18 cellular contexts compared by ENCODE assay signal in the genomic region with DNA sequence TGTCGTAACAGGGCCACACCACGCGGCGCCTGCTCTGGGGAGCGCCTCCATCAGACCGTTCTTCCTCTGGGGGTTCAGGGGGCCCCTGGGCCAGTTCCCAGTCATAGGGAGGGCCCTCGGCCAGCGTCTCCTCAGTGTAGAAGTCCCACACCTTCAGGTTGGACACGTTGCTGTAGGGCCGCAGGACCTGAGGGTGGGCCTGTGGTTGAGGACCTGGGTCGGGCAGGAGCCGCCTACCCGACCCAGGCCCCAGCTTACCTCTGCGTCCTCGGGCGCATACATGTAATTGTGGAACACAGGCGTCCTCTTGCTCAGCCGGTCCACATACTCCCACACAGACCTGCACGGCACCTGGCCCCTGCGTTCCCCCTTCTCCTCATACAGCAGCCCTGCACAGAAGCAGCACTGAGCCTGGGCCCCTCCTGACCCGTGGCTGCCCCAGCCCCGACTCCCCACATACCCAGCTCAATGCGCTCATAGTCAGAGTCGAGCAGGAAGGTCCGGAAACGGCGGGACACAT. TPM values are rescaled to one million over a fixed set of nuclear protein-coding genes. Genes with fewer than 3 reads are reported as not detected.
DNase-seq lines count a peak whose midpoint lies in the region; ATAC-seq, FAIRE-seq and TF ChIP-seq lines count a peak whose summit lies in the region.
"Had no signal": no experiment of that assay in that cellular context is flagged by ENCODE, and none has a peak within 500 bp of the region (broad histone marks: within the 10 kb centered on the region; RNA-seq: fewer than 3 reads in every experiment).

No MANE protein-coding gene starts in this region.

- no peak for TF ChIP-seq EP300 in GM12878 (IDR thresholded peaks at IDR 0.05; ENCODE audit: borderline replicate concordance in 1 of 2, control insufficient read depth in 1 of 2, low read depth in 2 of 2, low read length in 2 of 2)

- H3K27ac Mint-ChIP-seq in activated T-cell treated with anti-CD3 and anti-CD28 coated beads, Interleukin-2, amount 50 U/mL, for 24 hours: peak overlapping the region; percentile 82
- H3K27ac Mint-ChIP-seq in type B pancreatic cell (peak overlapping the region; percentile 21), immature natural killer cell (peak overlapping the region in 1 of 6 donors; percentile 53)
- H3K27ac Mint-ChIP-seq: HFFc6 had no signal

- H4K20me1 ChIP-seq in GM12878 (ENCODE audit: control insufficient read depth, insufficient read depth): no peaks in the 10 kb centered on the region
- no peaks in the 10 kb centered on the region for H4K20me1 ChIP-seq in endothelial cell of umbilical vein (replicated peaks; ENCODE audit: control insufficient read depth, extremely low read depth, insufficient read depth, low read length)

- no peaks in the 10 kb centered on the region for H3K9me3 Mint-ChIP-seq in activated T-cell treated with anti-CD3 and anti-CD28 coated beads, Interleukin-2, amount 50 U/mL, for 24 hours
- no peaks in the 10 kb centered on the region for H3K9me3 Mint-ChIP-seq in type B pancreatic cell
- no peaks in the 10 kb centered on the region for H3K9me3 Mint-ChIP-seq in immature natural killer cell
- H3K9me3 Mint-ChIP-seq: CD8-positive, alpha-beta memory T cell; HFFc6 had no signal

- TF ChIP-seq RAD21 in GM12878 (IDR thresholded peaks at IDR 0.05; ENCODE audit: insufficient read depth, low read depth, low read length): no peak

- H3K4me1 ChIP-seq in GM12878 (ENCODE audit: control insufficient read depth, insufficient read depth, low read length) (no peaks in the 10 kb centered on the region; the same call in 1 of the 2 replicates), endothelial cell of umbilical vein (ENCODE audit: control insufficient read depth, extremely low read depth, insufficient read depth, low read length) (no peaks in the 10 kb centered on the region)
- H3K4me1 ChIP-seq: Caco-2 had no signal

- H3K9ac ChIP-seq in GM12878 (ENCODE audit: control insufficient read depth, insufficient read depth, low read length): no peak overlapping the region
- no peak overlapping the region for H3K9ac ChIP-seq in endothelial cell of umbilical vein (replicated peaks; ENCODE audit: extremely low read depth, insufficient read depth, low read length)
- H3K9ac ChIP-seq: BLaER1 had no signal

- H3K4me1 Mint-ChIP-seq in activated T-cell treated with anti-CD3 and anti-CD28 coated beads, Interleukin-2, amount 50 U/mL, for 24 hours (ENCODE audit: low read depth): peaks cover 22% of the 10 kb centered on the region
- no peaks in the 10 kb centered on the region for H3K4me1 Mint-ChIP-seq in type B pancreatic cell (ENCODE audit: unreplicated experiment)
- H3K4me1 Mint-ChIP-seq in immature natural killer cell: peaks cover 13 to 19% of the 10 kb centered on the region in 2 donors

- POLR2A ChIA-PET in GM12878 (lab: Charles Lee): no interaction called here
- POLR2A ChIA-PET in endothelial cell of umbilical vein (lab: Charles Lee): no interaction called here

- H2AFZ ChIP-seq in GM12878 (ENCODE audit: control insufficient read depth, low read depth, low read length) (no peak overlapping the region), endothelial cell of umbilical vein (ENCODE audit: low read depth, low read length) (no peak overlapping the region)

- H3K9me3 ChIP-seq in GM12878 (replicated peaks; ENCODE audit: control insufficient read depth, insufficient read depth, low read length): no peaks in the 10 kb centered on the region
- no peaks in the 10 kb centered on the region for H3K9me3 ChIP-seq in endothelial cell of umbilical vein (replicated peaks; ENCODE audit: control insufficient read depth, insufficient read depth, low read length)
- H3K9me3 ChIP-seq: BLaER1, Caco-2 had no signal

- 93% methylated on average over 27 of the region's 27 CpGs for WGBS in GM12878 (ENCODE audit: insufficient coverage, insufficient replicate concordance, low lambda C conversion rate, missing lambda C conversion rate)

- H3K36me3 ChIP-seq in GM12878 (ENCODE audit: control insufficient read depth in 2 of 2, insufficient read depth in 2 of 2, low read length in 1 of 2): peaks cover 8 to 31% of the 10 kb centered on the region in 2 experiments; a peak in 3 of 4 replicates
- peaks cover 3 to 30% of the 10 kb centered on the region in 2 experiments for H3K36me3 ChIP-seq in endothelial cell of umbilical vein (ENCODE audit: control insufficient read depth in 2 of 2, extremely low read depth in 1 of 2, insufficient read depth in 2 of 2, low read length in 2 of 2)

- no peak for TF ChIP-seq CTCF in GM12878 (IDR thresholded peaks at IDR 0.05 in 2 of 3, conservative IDR thresholded peaks at IDR 0.05 in 1 of 3; ENCODE audit: control insufficient read depth in 2 of 3, extremely low read depth in 1 of 3, insufficient read depth in 1 of 3, low read depth in 3 of 3, low read length in 3 of 3)
- no peak for TF ChIP-seq CTCF in endothelial cell of umbilical vein (IDR thresholded peaks at IDR 0.05; ENCODE audit: extremely low read depth in 1 of 2, insufficient read depth in 1 of 2, low read depth in 1 of 2, low read length in 2 of 2)
- no peak for TF ChIP-seq CTCF in type B pancreatic cell (conservative IDR thresholded peaks at IDR 0.05)

- no peaks in the 10 kb centered on the region for H3K27me3 Mint-ChIP-seq in activated T-cell treated with anti-CD3 and anti-CD28 coated beads, Interleukin-2, amount 50 U/mL, for 24 hours
- H3K27me3 Mint-ChIP-seq in type B pancreatic cell (no peaks in the 10 kb centered on the region), immature natural killer cell (ENCODE audit: low read depth in 3 of 3) (peaks cover 10 to 14% (median 10%) of the 10 kb centered on the region in 3 donors)
- H3K27me3 Mint-ChIP-seq: CD8-positive, alpha-beta memory T cell had no signal

- H3K4me2 ChIP-seq in GM12878 (ENCODE audit: control insufficient read depth, insufficient read depth) (no peak overlapping the region), endothelial cell of umbilical vein (ENCODE audit: insufficient read depth, low read length) (no peak overlapping the region)
- H3K4me2 ChIP-seq: BLaER1 had no signal

- H3K36me3 Mint-ChIP-seq in activated T-cell treated with anti-CD3 and anti-CD28 coated beads, Interleukin-2, amount 50 U/mL, for 24 hours (ENCODE audit: low read depth): peaks cover 87% of the 10 kb centered on the region
- peaks cover 11% of the 10 kb centered on the region for H3K36me3 Mint-ChIP-seq in type B pancreatic cell
- peaks cover 2 to 34% (median 20%) of the 10 kb centered on the region in 3 donors for H3K36me3 Mint-ChIP-seq in immature natural killer cell

- BruUV-seq in GM12878 (replicated peaks; lab: Mats Ljungman, UMichigan) (TSS peak; percentile 41), endothelial cell of umbilical vein (replicated peaks; lab: Mats Ljungman, UMichigan) (TSS peak; percentile 51)

- dilution Hi-C loops in endothelial cell of umbilical vein (cut with MboI; ENCODE audit: extremely low pct_ligation_motif_present, low sequenced_read_pairs): no loop called here

- H3K4me3 ChIP-seq in GM12878 (no peak overlapping the region), endothelial cell of umbilical vein (replicated peaks in 1 of 3; ENCODE audit: insufficient read depth in 1 of 3, low read depth in 1 of 3, low read length in 3 of 3) (no peak overlapping the region)
- H3K4me3 ChIP-seq: BLaER1 had no signal

- RAD21 ChIA-PET in GM12878 (lab: Charles Lee; ENCODE audit: unreplicated experiment): interaction anchor here (1.1 kb wide), 1 partner anchor 204 kb away, joined by 3 read pairs; a partner anchor contains a TSS

- H3K79me2 ChIP-seq in GM12878 (ENCODE audit: control insufficient read depth, insufficient read depth, low read length): no peaks in the 10 kb centered on the region
- no peaks in the 10 kb centered on the region for H3K79me2 ChIP-seq in endothelial cell of umbilical vein (ENCODE audit: control insufficient read depth, insufficient read depth, low read length)

- H3K27me3 ChIP-seq in GM12878 (replicated peaks in 1 of 2; ENCODE audit: control insufficient read depth in 2 of 2, insufficient read depth in 2 of 2, low read length in 1 of 2) (no peaks in the 10 kb centered on the region), endothelial cell of umbilical vein (ENCODE audit: control insufficient read depth in 2 of 2, insufficient read depth in 2 of 2, low read length in 2 of 2) (no peaks in the 10 kb centered on the region)
- H3K27me3 ChIP-seq: BLaER1 had no signal

- CTCF ChIA-PET in GM12878 (lab: Yijun Ruan, JAX): no interaction called here
- CTCF ChIA-PET in endothelial cell of umbilical vein (lab: Charles Lee): no interaction called here

- intact Hi-C loops in GM12878 (cut with micrococcal nuclease; ENCODE audit: unreplicated experiment): no loop called here
- intact Hi-C loops in endothelial cell of umbilical vein (cut with micrococcal nuclease): no loop called here

- no peak for DNase-seq in activated T-cell treated with anti-CD3 and anti-CD28 coated beads, Interleukin-2, amount 50 U/mL, for 24 hours
- DNase-seq in activated T-cell treated with anti-CD3 and anti-CD28 coated beads, Interleukin-2, amount 50 U/mL, for 48 hours: no peak
- DNase-seq in GM12878 (ENCODE audit: low read depth, low spot score) (no peak), endothelial cell of umbilical vein (ENCODE audit: low read depth, low spot score) (no peak), type B pancreatic cell (ENCODE audit: extremely low spot score, unreplicated experiment) (no peak), HUDEP-2 (lab: John Stamatoyannopoulos, UW; ENCODE audit: unreplicated experiment in 76 of 76) (no peak), immature natural killer cell (no peak)
- DNase-seq: 8988T; AML-193; Caco-2; CD8-positive, alpha-beta memory T cell; GF-D8; HCEC 1CT; HFFc6 had no signal

- no peak overlapping the region for H3K4me3 Mint-ChIP-seq in activated T-cell treated with anti-CD3 and anti-CD28 coated beads, Interleukin-2, amount 50 U/mL, for 24 hours
- H3K4me3 Mint-ChIP-seq in type B pancreatic cell (no peak overlapping the region), immature natural killer cell (no peak overlapping the region)
- H3K4me3 Mint-ChIP-seq: CD8-positive, alpha-beta memory T cell; HFFc6 had no signal

- H3K9me1 ChIP-seq in endothelial cell of umbilical vein (replicated peaks; ENCODE audit: control insufficient read depth, extremely low read depth, insufficient read depth, low read length): no peaks in the 10 kb centered on the region

- in situ Hi-C loops in GM12878 (cut with MboI): no loop called here

- SMC1A ChIA-PET in GM12878 (lab: Charles Lee; ENCODE audit: uncharacterized antibody, unreplicated experiment): no interaction called here

- H3K27ac ChIP-seq in GM12878 (ENCODE audit: control insufficient read depth, insufficient read depth): no peak overlapping the region
- H3K27ac ChIP-seq in endothelial cell of umbilical vein (ENCODE audit: insufficient read depth, low read depth, low read length): no peak overlapping the region
- H3K27ac ChIP-seq: BLaER1, HL-60 had no signal

- FAIRE-seq in GM12878 (lab: Jason Lieb, UNC): no peak
- FAIRE-seq in endothelial cell of umbilical vein (lab: Jason Lieb, UNC): no peak
- FAIRE-seq: GM18507 had no signal

- no peak for ATAC-seq in GM12878

- no peak for TF ChIP-seq POLR2A in GM12878 (IDR thresholded peaks at IDR 0.05; ENCODE audit: low read depth, low read length)
- TF ChIP-seq POLR2A in endothelial cell of umbilical vein (IDR thresholded peaks at IDR 0.05; ENCODE audit: low read depth, low read length): no peak

RNA-seq across cellular contexts. Expression of a gene that starts 20.2 kb away (rescaled TPM):
- total RNA-seq in GM12878 (2013; cell fraction: nucleolus; rRNA removed): 103 and 115 TPM in 2 replicates
- 42.7 and 48.0 TPM in 2 replicates for total RNA-seq in GM12878 (2014; rRNA removed)
- 14.6 and 16.1 TPM in 2 replicates for total RNA-seq in GM12878 (2014; rRNA removed; fragmentation: Illumina TruSeq; extraction: Trizol)
- 77.9 and 95.0 TPM in 2 replicates for total RNA-seq in GM12878 (2021)
- 12.7 TPM for polyA plus RNA-seq in GM12878 (2011; ENCODE audit: low read depth)
- 11.1 and 19.5 TPM in 2 replicates for polyA plus RNA-seq in GM12878 (2011; rRNA removed)
- polyA plus RNA-seq in GM12878 (2011; cell fraction: cytosol; rRNA removed): 30.3 and 43.4 TPM in 2 replicates
- polyA plus RNA-seq in GM12878 (2011; cell fraction: nucleus; rRNA removed): 215 and 252 TPM in 2 replicates
- polyA plus RNA-seq in GM12878 (2012): 25.9 and 33.5 TPM in 2 replicates
- 1.2 and 7.4 TPM in 2 replicates for polyA plus RNA-seq in GM12878 (2014; fragmentation: Illumina TruSeq; extraction: Trizol)
- 1 to 10 TPM in 1 of 2 experiments, under 1 TPM in 1; 0.23 to 1.2 TPM for polyA plus RNA-seq in GM12878 (2014; fragmentation: Nextera tagmentation; extraction: Ambion mirVana)
- polyA plus RNA-seq in GM12878 (2014; rRNA removed): 42.2 and 47.5 TPM in 2 replicates
- polyA plus RNA-seq in GM12878 (2016; fragmentation: Nextera tagmentation; extraction: Ambion mirVana): 10 to 100 TPM; 10.0 to 28.6 TPM
- polyA minus RNA-seq in GM12878 (2011; rRNA and poly(A)+ RNA removed): 46.5 and 73.5 TPM in 2 replicates
- polyA minus RNA-seq in GM12878 (2011; cell fraction: cytosol; rRNA and poly(A)+ RNA removed): 27.6 and 33.4 TPM in 2 replicates
- 76.3 and 127 TPM in 2 replicates for polyA minus RNA-seq in GM12878 (2011; cell fraction: nucleus; rRNA and poly(A)+ RNA removed)
- total RNA-seq in endothelial cell of umbilical vein: 67.2 and 68.6 TPM in 2 replicates
- 36.3 and 40.0 TPM in 2 replicates for polyA plus RNA-seq in endothelial cell of umbilical vein
- polyA plus RNA-seq in endothelial cell of umbilical vein (2011; cell fraction: cytosol; rRNA removed): 21.1 and 30.2 TPM in 2 replicates
- polyA plus RNA-seq in endothelial cell of umbilical vein (2011; cell fraction: nucleus; rRNA removed): 112 and 127 TPM in 2 replicates
- polyA plus RNA-seq in endothelial cell of umbilical vein (2012): 24.1 and 39.3 TPM in 2 replicates
- polyA minus RNA-seq in endothelial cell of umbilical vein: 42.8 and 65.0 TPM in 2 replicates
- 30.7 TPM for polyA minus RNA-seq in endothelial cell of umbilical vein (2011; cell fraction: cytosol; rRNA and poly(A)+ RNA removed)
- 58.4 and 79.4 TPM in 2 replicates for polyA minus RNA-seq in endothelial cell of umbilical vein (2011; cell fraction: nucleus; rRNA and poly(A)+ RNA removed)
- 119 and 133 TPM in 2 replicates for total RNA-seq in type B pancreatic cell (ENCODE audit: low replicate concordance)
- polyA plus RNA-seq in immature natural killer cell: 10 to 100 TPM; 12.1 to 42.8 (median 14.2) TPM

RNA-seq across cellular contexts. Expression of a gene that starts 26.7 kb away (rescaled TPM):
- total RNA-seq in GM12878 (2013; cell fraction: nucleolus; rRNA removed): 0.69 and 0.75 TPM in 2 replicates
- total RNA-seq in GM12878 (2014; rRNA removed): 0.06 and 0.16 TPM in 2 replicates
- 0.04 TPM in 1 of 2 replicates, not detected in the other for total RNA-seq in GM12878 (2014; rRNA removed; fragmentation: Illumina TruSeq; extraction: Trizol)
- total RNA-seq in GM12878 (2021): 0.31 and 0.48 TPM in 2 replicates
- polyA plus RNA-seq in GM12878 (2011; ENCODE audit: low read depth): 0.67 TPM
- polyA plus RNA-seq in GM12878 (2011; rRNA removed): 0.23 and 0.30 TPM in 2 replicates
- 0.40 TPM in 2 replicates for polyA plus RNA-seq in GM12878 (2011; cell fraction: cytosol; rRNA removed)
- 0.73 and 0.93 TPM in 2 replicates for polyA plus RNA-seq in GM12878 (2011; cell fraction: nucleus; rRNA removed)
- polyA plus RNA-seq in GM12878 (2012): 1.5 and 1.9 TPM in 2 replicates
- 0.04 TPM in 1 of 2 replicates, not detected in the other for polyA plus RNA-seq in GM12878 (2014; fragmentation: Illumina TruSeq; extraction: Trizol)
- polyA plus RNA-seq in GM12878 (2014; fragmentation: Nextera tagmentation; extraction: Ambion mirVana): under 1 TPM in 1 of 2 experiments, not detected in 1; 0.02 TPM
- polyA plus RNA-seq in GM12878 (2014; rRNA removed): 0.14 and 0.33 TPM in 2 replicates
- polyA plus RNA-seq in GM12878 (2016; fragmentation: Nextera tagmentation; extraction: Ambion mirVana): under 1 TPM in 1 of 2 experiments, not detected in 1; 0.17 TPM
- 0.15 and 0.57 TPM in 2 replicates for polyA minus RNA-seq in GM12878 (2011; rRNA and poly(A)+ RNA removed)
- polyA minus RNA-seq in GM12878 (2011; cell fraction: cytosol; rRNA and poly(A)+ RNA removed): 0.42 and 0.67 TPM in 2 replicates
- polyA minus RNA-seq in GM12878 (2011; cell fraction: nucleus; rRNA and poly(A)+ RNA removed): 0.36 and 0.48 TPM in 2 replicates
- total RNA-seq in endothelial cell of umbilical vein: 0.69 and 1.5 TPM in 2 replicates
- polyA plus RNA-seq in endothelial cell of umbilical vein: 0.28 and 0.43 TPM in 2 replicates
- polyA plus RNA-seq in endothelial cell of umbilical vein (2011; cell fraction: cytosol; rRNA removed): 0.28 and 0.54 TPM in 2 replicates
- 0.24 and 0.49 TPM in 2 replicates for polyA plus RNA-seq in endothelial cell of umbilical vein (2011; cell fraction: nucleus; rRNA removed)
- 0.17 and 0.29 TPM in 2 replicates for polyA plus RNA-seq in endothelial cell of umbilical vein (2012)
- 0.05 and 0.45 TPM in 2 replicates for polyA minus RNA-seq in endothelial cell of umbilical vein
- 1.5 TPM for polyA minus RNA-seq in endothelial cell of umbilical vein (2011; cell fraction: cytosol; rRNA and poly(A)+ RNA removed)
- polyA minus RNA-seq in endothelial cell of umbilical vein (2011; cell fraction: nucleus; rRNA and poly(A)+ RNA removed): 0.29 and 0.77 TPM in 2 replicates
- 2.6 and 10.2 TPM in 2 replicates for total RNA-seq in type B pancreatic cell (ENCODE audit: low replicate concordance)
- polyA plus RNA-seq in immature natural killer cell: under 1 TPM in 1 of 3 donors, not detected in 2; 0.38 TPM

RNA-seq across cellular contexts. Expression of a gene that starts 32.0 kb away (rescaled TPM):
- total RNA-seq in GM12878 (2013; cell fraction: nucleolus; rRNA removed): 0.65 TPM in 1 of 2 replicates, not detected in the other
- total RNA-seq in GM12878 (2014; rRNA removed): not detected in 2 replicates
- not detected in 2 replicates for total RNA-seq in GM12878 (2014; rRNA removed; fragmentation: Illumina TruSeq; extraction: Trizol)
- not detected in 2 replicates for total RNA-seq in GM12878 (2021)
- polyA plus RNA-seq in GM12878 (2011; ENCODE audit: low read depth): not detected
- 0.13 and 0.31 TPM in 2 replicates for polyA plus RNA-seq in GM12878 (2011; rRNA removed)
- 0.12 and 0.64 TPM in 2 replicates for polyA plus RNA-seq in GM12878 (2011; cell fraction: cytosol; rRNA removed)
- polyA plus RNA-seq in GM12878 (2011; cell fraction: nucleus; rRNA removed): 1.4 and 2.2 TPM in 2 replicates
- polyA plus RNA-seq in GM12878 (2012): not detected in 2 replicates
- 0.10 TPM in 1 of 2 replicates, not detected in the other for polyA plus RNA-seq in GM12878 (2014; fragmentation: Illumina TruSeq; extraction: Trizol)
- not detected for polyA plus RNA-seq in GM12878 (2014; fragmentation: Nextera tagmentation; extraction: Ambion mirVana)
- 0.36 TPM in 1 of 2 replicates, not detected in the other for polyA plus RNA-seq in GM12878 (2014; rRNA removed)
- not detected for polyA plus RNA-seq in GM12878 (2016; fragmentation: Nextera tagmentation; extraction: Ambion mirVana)
- polyA minus RNA-seq in GM12878 (2011; rRNA and poly(A)+ RNA removed): 0.41 TPM in 1 of 2 replicates, not detected in the other
- polyA minus RNA-seq in GM12878 (2011; cell fraction: cytosol; rRNA and poly(A)+ RNA removed): not detected in 2 replicates
- not detected in 2 replicates for polyA minus RNA-seq in GM12878 (2011; cell fraction: nucleus; rRNA and poly(A)+ RNA removed)
- total RNA-seq in endothelial cell of umbilical vein: not detected in 2 replicates
- polyA plus RNA-seq in endothelial cell of umbilical vein: not detected in 2 replicates
- polyA plus RNA-seq in endothelial cell of umbilical vein (2011; cell fraction: cytosol; rRNA removed): not detected in 2 replicates
- not detected in 2 replicates for polyA plus RNA-seq in endothelial cell of umbilical vein (2011; cell fraction: nucleus; rRNA removed)
- polyA plus RNA-seq in endothelial cell of umbilical vein (2012): not detected in 2 replicates
- not detected in 2 replicates for polyA minus RNA-seq in endothelial cell of umbilical vein
- not detected for polyA minus RNA-seq in endothelial cell of umbilical vein (2011; cell fraction: cytosol; rRNA and poly(A)+ RNA removed)
- not detected in 2 replicates for polyA minus RNA-seq in endothelial cell of umbilical vein (2011; cell fraction: nucleus; rRNA and poly(A)+ RNA removed)
- total RNA-seq in type B pancreatic cell (ENCODE audit: low replicate concordance): 1.2 TPM in 1 of 2 replicates, not detected in the other
- not detected for polyA plus RNA-seq in immature natural killer cell
- total RNA-seq: Caco-2, H4, HFFc6 had no signal
- polyA plus RNA-seq: CD8-positive, alpha-beta memory T cell had no signal

RNA-seq across cellular contexts. Expression of a gene that starts 52.9 kb away (rescaled TPM):
- 34.3 and 36.8 TPM in 2 replicates for total RNA-seq in GM12878 (2013; cell fraction: nucleolus; rRNA removed)
- total RNA-seq in GM12878 (2014; rRNA removed) (32.2 and 34.9 TPM in 2 replicates), GM12878 (2014; rRNA removed; fragmentation: Illumina TruSeq; extraction: Trizol) (5.5 and 5.7 TPM in 2 replicates), GM12878 (2021) (54.7 and 57.5 TPM in 2 replicates), endothelial cell of umbilical vein (89.7 and 94.8 TPM in 2 replicates), type B pancreatic cell (ENCODE audit: low replicate concordance) (65.5 and 74.0 TPM in 2 replicates)
- polyA plus RNA-seq in GM12878 (2011; ENCODE audit: low read depth): 10.2 TPM
- polyA plus RNA-seq in GM12878 (2011; rRNA removed) (2.3 and 7.6 TPM in 2 replicates), GM12878 (2014; fragmentation: Illumina TruSeq; extraction: Trizol) (0.44 and 3.4 TPM in 2 replicates), GM12878 (2014; fragmentation: Nextera tagmentation; extraction: Ambion mirVana) (under 1 TPM; 0.08 to 0.55 TPM), GM12878 (2014; rRNA removed) (49.4 and 61.2 TPM in 2 replicates), GM12878 (2016; fragmentation: Nextera tagmentation; extraction: Ambion mirVana) (10 to 100 TPM; 36.2 to 39.5 TPM), endothelial cell of umbilical vein (112 and 190 TPM in 2 replicates), immature natural killer cell (10 to 100 TPM; 16.3 to 40.4 (median 20.1) TPM)
- polyA plus RNA-seq in GM12878 (2011; cell fraction: cytosol; rRNA removed): 15.1 and 25.7 TPM in 2 replicates
- 221 and 276 TPM in 2 replicates for polyA plus RNA-seq in GM12878 (2011; cell fraction: nucleus; rRNA removed)
- 30.4 and 36.1 TPM in 2 replicates for polyA plus RNA-seq in GM12878 (2012)
- polyA minus RNA-seq in GM12878 (2011; rRNA and poly(A)+ RNA removed): 9.9 and 19.8 TPM in 2 replicates
- 12.6 and 15.1 TPM in 2 replicates for polyA minus RNA-seq in GM12878 (2011; cell fraction: cytosol; rRNA and poly(A)+ RNA removed)
- 37.8 and 63.0 TPM in 2 replicates for polyA minus RNA-seq in GM12878 (2011; cell fraction: nucleus; rRNA and poly(A)+ RNA removed)
- polyA plus RNA-seq in endothelial cell of umbilical vein (2011; cell fraction: cytosol; rRNA removed): 37.7 and 54.9 TPM in 2 replicates
- polyA plus RNA-seq in endothelial cell of umbilical vein (2011; cell fraction: nucleus; rRNA removed): 326 and 351 TPM in 2 replicates
- 37.1 and 49.4 TPM in 2 replicates for polyA plus RNA-seq in endothelial cell of umbilical vein (2012)
- polyA minus RNA-seq in endothelial cell of umbilical vein: 52.8 and 61.6 TPM in 2 replicates
- 36.3 TPM for polyA minus RNA-seq in endothelial cell of umbilical vein (2011; cell fraction: cytosol; rRNA and poly(A)+ RNA removed)
- polyA minus RNA-seq in endothelial cell of umbilical vein (2011; cell fraction: nucleus; rRNA and poly(A)+ RNA removed): 34.3 and 62.2 TPM in 2 replicates

RNA-seq across cellular contexts. Expression of a gene that starts 53.4 kb away (rescaled TPM):
- total RNA-seq in GM12878 (2013; cell fraction: nucleolus; rRNA removed): 43.3 and 47.4 TPM in 2 replicates
- total RNA-seq in GM12878 (2014; rRNA removed) (78.5 and 86.1 TPM in 2 replicates), GM12878 (2014; rRNA removed; fragmentation: Illumina TruSeq; extraction: Trizol) (33.9 and 39.4 TPM in 2 replicates), GM12878 (2021) (99.8 and 110 TPM in 2 replicates), endothelial cell of umbilical vein (42.4 and 43.1 TPM in 2 replicates), type B pancreatic cell (ENCODE audit: low replicate concordance) (60.0 and 75.2 TPM in 2 replicates)
- 19.5 TPM for polyA plus RNA-seq in GM12878 (2011; ENCODE audit: low read depth)
- polyA plus RNA-seq in GM12878 (2011; rRNA removed) (18.4 and 31.9 TPM in 2 replicates), GM12878 (2014; fragmentation: Illumina TruSeq; extraction: Trizol) (22.7 and 36.9 TPM in 2 replicates), GM12878 (2014; fragmentation: Nextera tagmentation; extraction: Ambion mirVana) (10 to 100 TPM in 1 of 2 experiments, 1 to 10 TPM in 1; 5.0 to 16.9 TPM), GM12878 (2014; rRNA removed) (80.3 and 84.2 TPM in 2 replicates), GM12878 (2016; fragmentation: Nextera tagmentation; extraction: Ambion mirVana) (10 to 100 TPM; 81.7 to 85.8 TPM), endothelial cell of umbilical vein (34.8 and 43.2 TPM in 2 replicates), immature natural killer cell (10 to 100 TPM; 41.8 to 46.7 (median 46.5) TPM)
- polyA plus RNA-seq in GM12878 (2011; cell fraction: cytosol; rRNA removed): 52.9 and 83.1 TPM in 2 replicates
- polyA plus RNA-seq in GM12878 (2011; cell fraction: nucleus; rRNA removed): 135 and 170 TPM in 2 replicates
- 46.8 and 48.7 TPM in 2 replicates for polyA plus RNA-seq in GM12878 (2012)
- 26.8 and 64.7 TPM in 2 replicates for polyA minus RNA-seq in GM12878 (2011; rRNA and poly(A)+ RNA removed)
- 31.8 and 32.3 TPM in 2 replicates for polyA minus RNA-seq in GM12878 (2011; cell fraction: cytosol; rRNA and poly(A)+ RNA removed)
- polyA minus RNA-seq in GM12878 (2011; cell fraction: nucleus; rRNA and poly(A)+ RNA removed): 26.2 and 40.9 TPM in 2 replicates
- 31.1 and 31.3 TPM in 2 replicates for polyA plus RNA-seq in endothelial cell of umbilical vein (2011; cell fraction: cytosol; rRNA removed)
- polyA plus RNA-seq in endothelial cell of umbilical vein (2011; cell fraction: nucleus; rRNA removed): 80.2 and 81.0 TPM in 2 replicates
- polyA plus RNA-seq in endothelial cell of umbilical vein (2012): 15.9 and 17.4 TPM in 2 replicates
- 19.7 and 21.4 TPM in 2 replicates for polyA minus RNA-seq in endothelial cell of umbilical vein
- 76.1 TPM for polyA minus RNA-seq in endothelial cell of umbilical vein (2011; cell fraction: cytosol; rRNA and poly(A)+ RNA removed)
- 14.0 and 15.6 TPM in 2 replicates for polyA minus RNA-seq in endothelial cell of umbilical vein (2011; cell fraction: nucleus; rRNA and poly(A)+ RNA removed)
